In genomic region chr11:44133335-44133946, GRCh38 we compare ENCODE assay signal across 7 cellular contexts. TPM values are rescaled to one million over a fixed set of nuclear protein-coding genes. Genes with fewer than 3 reads are reported as not detected.
DNase-seq lines count a peak whose midpoint lies in the region; ATAC-seq and TF ChIP-seq lines count a peak whose summit lies in the region.

No MANE protein-coding gene starts in this region.

- H3K36me3 ChIP-seq in lower lobe of right lung, result peaks cover 81% of the 10 kb centered on the region

- TF ChIP-seq CTCF in GM12865 (IDR thresholded peaks at IDR 0.05; ENCODE audit: insufficient read depth, low read depth, low read length, missing control alignments) (peak; percentile 46), NB4 (IDR thresholded peaks at IDR 0.05; ENCODE audit: low read depth, low read length) (peak; percentile 55), lower lobe of right lung (IDR thresholded peaks at IDR 0.05) (peak; percentile 46)

- H3K27me3 ChIP-seq in lower lobe of right lung (ENCODE audit: low read depth), result no peaks in the 10 kb centered on the region

- no peak overlapping the region for H3K4me3 ChIP-seq in GM12865 (ENCODE audit: low read depth, low read length)
- no peak overlapping the region for H3K4me3 ChIP-seq in NB4 (ENCODE audit: low read depth, low read length)
- no peak overlapping the region for H3K4me3 ChIP-seq in lower lobe of right lung

- no peak overlapping the region for H3K27ac ChIP-seq in lower lobe of right lung

- DNase-seq in GM12865 (ENCODE audit: low read depth) (peak; percentile 15), NB4 (ENCODE audit: low read depth) (peak; percentile 31), T47D (ENCODE audit: low read depth in 1 of 2, low spot score in 1 of 2) (peak; percentile 33 to 70), lower lobe of right lung (no peak), NCI-H187 treated with DMSO at 0.1 percent for 48 hours (lab: John Stamatoyannopoulos, UW) (no peak)

- intact Hi-C loops in lower lobe of right lung (cut with DNase I), result no loop called here

- no peaks in the 10 kb centered on the region for H3K4me1 ChIP-seq in lower lobe of right lung

- in situ Hi-C loops in T47D (cut with HindIII; ENCODE audit: low pct_unique_long_range_greater_than_20kb, low sequenced_read_pairs), result no loop called here

- no peak for ATAC-seq in lower lobe of right lung
- ATAC-seq in HG03469 (IDR thresholded peaks at IDR 0.05; ENCODE audit: unreplicated experiment), result no peak
- no peak for ATAC-seq in HG03280 (IDR thresholded peaks at IDR 0.05; ENCODE audit: unreplicated experiment)

- TF ChIP-seq POLR2A in NB4 (IDR thresholded peaks at IDR 0.05; ENCODE audit: extremely low read depth, insufficient read length), result no peak

- no peaks in the 10 kb centered on the region for H3K9me3 ChIP-seq in lower lobe of right lung

RNA-seq across cellular contexts. Expression of gene EXT2, which starts 38.0 kb away (rescaled TPM):
- total RNA-seq in lower lobe of right lung, result 53.7 TPM

Comparison
In these comparisons a context has a peak if more than half of its experiments do, and no peak if none do; other contexts are left out.
1. DNase-seq: peak in GM12865 (single experiment), NB4 (single experiment) and T47D (2 of 2); none in lower lobe of right lung (single experiment) and NCI-H187 treated with DMSO at 0.1 percent for 48 hours (single experiment).
2. Peak in every context shown above with its lines, with median percentiles within 50 percentile points of each other: CTCF ChIP-seq.